Comparison of ENCODE assay signal across 1 cellular context in the genomic region with DNA sequence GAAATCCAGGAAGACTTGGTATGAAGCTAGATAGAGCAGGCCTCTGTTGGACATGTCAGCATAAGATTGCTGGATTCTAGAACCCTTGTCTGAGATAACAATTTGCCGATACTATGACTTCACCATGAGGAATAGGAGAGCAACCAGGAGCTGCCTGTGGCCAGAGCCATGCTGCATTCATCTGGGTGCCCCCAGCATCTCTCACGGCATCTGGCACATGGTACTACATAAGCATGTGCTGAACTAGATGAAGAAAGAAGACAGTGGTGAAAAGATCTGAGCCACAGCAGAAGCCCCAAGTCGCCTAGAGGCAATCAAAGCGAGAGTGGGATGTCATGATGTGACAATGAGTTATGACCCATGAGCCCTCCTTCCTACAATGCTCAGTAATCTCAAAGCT.
TF ChIP-seq lines count a peak whose summit lies in the region.

No MANE protein-coding gene starts in this region.

TF ChIP-seq in K562, 482 proteins besides CTCF, POLR2A, EP300 and RAD21:
- TF ChIP-seq KLF16 (IDR thresholded peaks at IDR 0.05), result no peak
- TF ChIP-seq HDAC1 (IDR thresholded peaks at IDR 0.05), result no peak
- no peak for TF ChIP-seq ZNF79 (CRISPR knock-in tag; IDR thresholded peaks at IDR 0.05; ENCODE audit: low read depth)
- TF ChIP-seq ZNF561 (CRISPR knock-in tag; conservative IDR thresholded peaks at IDR 0.05), result no peak
- no peak for TF ChIP-seq BHLHE40 (IDR thresholded peaks at IDR 0.05; ENCODE audit: low read length)
- TF ChIP-seq E4F1 (CRISPR knock-in tag; IDR thresholded peaks at IDR 0.05; ENCODE audit: borderline replicate concordance), result no peak
- no peak for TF ChIP-seq ARID1B (IDR thresholded peaks at IDR 0.05)
- TF ChIP-seq PREB (CRISPR knock-in tag; IDR thresholded peaks at IDR 0.05), result no peak
- no peak for TF ChIP-seq MLX (CRISPR knock-in tag; conservative IDR thresholded peaks at IDR 0.05)
- TF ChIP-seq ZNF707 (CRISPR knock-in tag; conservative IDR thresholded peaks at IDR 0.05), result no peak
- no peak for TF ChIP-seq RHOXF2B (CRISPR knock-in tag; conservative IDR thresholded peaks at IDR 0.05)
- TF ChIP-seq HLTF (IDR thresholded peaks at IDR 0.05), result no peak
